ENCODE assay signal across 3 cellular contexts in genomic region chr19:11243798-11244169, GRCh38.
TF ChIP-seq lines count a peak whose summit lies in the region.

No MANE protein-coding gene starts in this region.

TF ChIP-seq in SK-N-SH, 30 proteins besides CTCF, POLR2A, EP300 and RAD21 (continued from another document and continues in another):
- TF ChIP-seq, protein P1, sequence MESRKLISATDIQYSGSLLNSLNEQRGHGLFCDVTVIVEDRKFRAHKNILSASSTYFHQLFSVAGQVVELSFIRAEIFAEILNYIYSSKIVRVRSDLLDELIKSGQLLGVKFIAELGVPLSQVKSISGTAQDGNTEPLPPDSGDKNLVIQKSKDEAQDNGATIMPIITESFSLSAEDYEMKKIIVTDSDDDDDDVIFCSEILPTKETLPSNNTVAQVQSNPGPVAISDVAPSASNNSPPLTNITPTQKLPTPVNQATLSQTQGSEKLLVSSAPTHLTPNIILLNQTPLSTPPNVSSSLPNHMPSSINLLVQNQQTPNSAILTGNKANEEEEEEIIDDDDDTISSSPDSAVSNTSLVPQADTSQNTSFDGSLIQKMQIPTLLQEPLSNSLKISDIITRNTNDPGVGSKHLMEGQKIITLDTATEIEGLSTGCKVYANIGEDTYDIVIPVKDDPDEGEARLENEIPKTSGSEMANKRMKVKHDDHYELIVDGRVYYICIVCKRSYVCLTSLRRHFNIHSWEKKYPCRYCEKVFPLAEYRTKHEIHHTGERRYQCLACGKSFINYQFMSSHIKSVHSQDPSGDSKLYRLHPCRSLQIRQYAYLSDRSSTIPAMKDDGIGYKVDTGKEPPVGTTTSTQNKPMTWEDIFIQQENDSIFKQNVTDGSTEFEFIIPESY (IDR thresholded peaks at IDR 0.05; ENCODE audit: borderline replicate concordance, low read depth) = no peak
- no peak for TF ChIP-seq REST (IDR thresholded peaks at IDR 0.05; ENCODE audit: low read depth, low read length)
- TF ChIP-seq TCF12 (IDR thresholded peaks at IDR 0.05) = no peak
- TF ChIP-seq SMC3 (IDR thresholded peaks at IDR 0.05; ENCODE audit: low read depth, low read length) = no peak
- TF ChIP-seq RCOR1 (IDR thresholded peaks at IDR 0.05; ENCODE audit: low read length) = no peak
- TF ChIP-seq NRF1 (IDR thresholded peaks at IDR 0.05; ENCODE audit: low read depth, low read length) = no peak
- TF ChIP-seq YY1 (IDR thresholded peaks at IDR 0.05; ENCODE audit: low read depth) = no peak
- TF ChIP-seq NFIC (IDR thresholded peaks at IDR 0.05; ENCODE audit: borderline replicate concordance) = no peak
- TF ChIP-seq, protein P2, sequence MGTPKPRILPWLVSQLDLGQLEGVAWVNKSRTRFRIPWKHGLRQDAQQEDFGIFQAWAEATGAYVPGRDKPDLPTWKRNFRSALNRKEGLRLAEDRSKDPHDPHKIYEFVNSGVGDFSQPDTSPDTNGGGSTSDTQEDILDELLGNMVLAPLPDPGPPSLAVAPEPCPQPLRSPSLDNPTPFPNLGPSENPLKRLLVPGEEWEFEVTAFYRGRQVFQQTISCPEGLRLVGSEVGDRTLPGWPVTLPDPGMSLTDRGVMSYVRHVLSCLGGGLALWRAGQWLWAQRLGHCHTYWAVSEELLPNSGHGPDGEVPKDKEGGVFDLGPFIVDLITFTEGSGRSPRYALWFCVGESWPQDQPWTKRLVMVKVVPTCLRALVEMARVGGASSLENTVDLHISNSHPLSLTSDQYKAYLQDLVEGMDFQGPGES (IDR thresholded peaks at IDR 0.05; ENCODE audit: low read depth, low read length) = no peak
- TF ChIP-seq MAX (IDR thresholded peaks at IDR 0.05; ENCODE audit: low read depth) = no peak
- no peak for TF ChIP-seq POLR2AphosphoS5 (IDR thresholded peaks at IDR 0.05; ENCODE audit: low read depth, low read length)
- no peak for TF ChIP-seq RFX5 (IDR thresholded peaks at IDR 0.05; ENCODE audit: low read length)
- TF ChIP-seq JUND (IDR thresholded peaks at IDR 0.05) = no peak
- TF ChIP-seq TAF1 (IDR thresholded peaks at IDR 0.05; ENCODE audit: borderline replicate concordance, low read depth, low read length) = no peak

TF ChIP-seq in SK-N-SH treated with all-trans-retinoic acid at 6 μM for 48 hours, 23 proteins besides CTCF, POLR2A, EP300 and RAD21 (continued from another document):
- TF ChIP-seq CSRNP3 (CRISPR knock-in tag; IDR thresholded peaks at IDR 0.05) = no peak
- no peak for TF ChIP-seq TSHZ2 (CRISPR knock-in tag; IDR thresholded peaks at IDR 0.05)

TF ChIP-seq in liver, 16 proteins besides CTCF, POLR2A, EP300 and RAD21 (continued from another document):
- TF ChIP-seq SP1 (IDR thresholded peaks at IDR 0.05) = no peak
- no peak for TF ChIP-seq EGR1 (IDR thresholded peaks at IDR 0.05; ENCODE audit: low read depth in 2 of 2)
- TF ChIP-seq GABPA (IDR thresholded peaks at IDR 0.05 in 1 of 2, conservative IDR thresholded peaks at IDR 0.05 in 1 of 2) = no peak
- TF ChIP-seq FOXA2 (IDR thresholded peaks at IDR 0.05) = no peak
- no peak for TF ChIP-seq ATF3 (IDR thresholded peaks at IDR 0.05)
- TF ChIP-seq NR2F2 (IDR thresholded peaks at IDR 0.05) = no peak
- no peak for TF ChIP-seq MAX (IDR thresholded peaks at IDR 0.05)
- no peak for TF ChIP-seq YY1 (IDR thresholded peaks at IDR 0.05)
- no peak for TF ChIP-seq HNF4A (conservative IDR thresholded peaks at IDR 0.05)
